ENCODE assay signal across 25 cellular contexts in the genomic region with DNA sequence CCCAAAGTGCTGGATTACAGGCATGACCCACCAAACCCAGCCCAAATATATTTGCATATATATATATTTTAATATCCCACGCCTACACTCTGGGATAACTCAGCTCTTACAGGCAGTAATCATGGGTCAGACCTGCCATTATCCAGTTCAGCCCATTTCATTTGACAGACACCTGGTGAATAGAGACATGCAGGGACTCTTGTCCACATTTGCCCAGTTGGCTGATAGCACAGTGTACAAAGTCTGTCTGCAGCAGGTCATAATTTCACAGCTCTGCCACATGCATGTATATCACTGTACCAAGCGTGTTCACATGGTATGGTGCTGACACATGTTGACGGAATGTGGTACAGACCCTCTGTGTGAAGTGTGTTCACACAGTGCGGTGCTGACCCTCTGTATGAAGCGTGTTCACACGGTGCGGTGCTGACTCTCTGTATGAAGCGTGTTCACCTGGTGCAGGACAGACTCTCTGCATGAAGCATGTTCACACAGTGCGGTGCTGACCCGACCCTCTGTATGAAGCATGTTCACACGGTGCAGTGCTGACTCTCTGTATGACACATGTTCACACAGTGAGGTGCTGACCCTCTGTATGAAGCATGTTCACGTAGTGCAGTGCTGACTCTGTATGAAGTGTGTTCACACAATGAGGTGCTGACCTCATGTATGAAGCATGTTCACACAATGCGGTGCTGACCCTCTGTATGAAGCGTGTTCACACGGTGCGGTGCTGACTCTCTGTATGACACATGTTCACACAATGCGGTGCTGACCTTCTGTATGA. TPM values are rescaled to one million over a fixed set of nuclear protein-coding genes. Genes with fewer than 3 reads are reported as not detected.
DNase-seq lines count a peak whose midpoint lies in the region; ATAC-seq, FAIRE-seq and TF ChIP-seq lines count a peak whose summit lies in the region.
"Had no signal": no experiment of that assay in that cellular context is flagged by ENCODE, and none has a peak within 500 bp of the region (broad histone marks: within the 10 kb centered on the region; RNA-seq: fewer than 3 reads in every experiment).

No MANE protein-coding gene starts in this region.

- dilution Hi-C loops in endothelial cell of umbilical vein (cut with MboI; ENCODE audit: extremely low pct_ligation_motif_present, low sequenced_read_pairs), result no loop called here

- H3K79me2 ChIP-seq in OCI-LY7 (ENCODE audit: insufficient read depth, low read depth, low read length) (peaks cover 63% of the 10 kb centered on the region), endothelial cell of umbilical vein (ENCODE audit: control insufficient read depth, insufficient read depth, low read length) (no peaks in the 10 kb centered on the region)

- H3K27ac ChIP-seq in OCI-LY7 (ENCODE audit: low read depth, low read length, poor library complexity, severe bottlenecking) (peak overlapping the region; percentile 96), endothelial cell of umbilical vein (ENCODE audit: insufficient read depth, low read depth, low read length) (peak overlapping the region; percentile 96), upper lobe of right lung (peak overlapping the region; percentile 49)
- H3K27ac ChIP-seq: BLaER1, esophagus squamous epithelium had no signal

- TF ChIP-seq CTCF in OCI-LY7 (conservative IDR thresholded peaks at IDR 0.05; ENCODE audit: low read length) (no peak), endothelial cell of umbilical vein (IDR thresholded peaks at IDR 0.05; ENCODE audit: extremely low read depth in 1 of 2, insufficient read depth in 1 of 2, low read depth in 1 of 2, low read length in 2 of 2) (no peak), upper lobe of right lung (IDR thresholded peaks at IDR 0.05) (no peak)

- peaks cover 70% of the 10 kb centered on the region for H3K4me1 Mint-ChIP-seq in activated T-cell treated with anti-CD3 and anti-CD28 coated beads, Interleukin-2, amount 50 U/mL, for 24 hours (ENCODE audit: low read depth)

- H4K20me1 ChIP-seq in OCI-LY7 (ENCODE audit: insufficient read depth, low read length) (no peaks in the 10 kb centered on the region), endothelial cell of umbilical vein (replicated peaks; ENCODE audit: control insufficient read depth, extremely low read depth, insufficient read depth, low read length) (no peaks in the 10 kb centered on the region)
- H4K20me1 ChIP-seq: BLaER1 had no signal

- intact Hi-C loops in OCI-LY7 (cut with micrococcal nuclease; ENCODE audit: unreplicated experiment), result no loop called here
- intact Hi-C loops in endothelial cell of umbilical vein (cut with micrococcal nuclease), result loop anchor here (10.0 kb wide), 1 partner anchor 1237 kb away; no protein-coding TSS in a partner anchor
- intact Hi-C loops in upper lobe of right lung (cut with DNase I), result no loop called here

- H3K9me2 ChIP-seq in OCI-LY7 (ENCODE audit: insufficient read depth, low read length), result no peaks in the 10 kb centered on the region

- POLR2A ChIA-PET in OCI-LY7 (lab: Charles Lee) (interaction anchor here (0.5 to 6.3 kb wide), 6 partner anchors 16 to 85 kb away, joined by 3 to 88 read pairs (median 31); no protein-coding TSS in a partner anchor), endothelial cell of umbilical vein (lab: Charles Lee) (no interaction called here)

- H3K4me3 ChIP-seq in OCI-LY7 (ENCODE audit: low read depth, low read length, poor library complexity, severe bottlenecking), result peak overlapping the region; percentile 48
- no peak overlapping the region for H3K4me3 ChIP-seq in endothelial cell of umbilical vein (replicated peaks in 1 of 3; ENCODE audit: insufficient read depth in 1 of 3, low read depth in 1 of 3, low read length in 3 of 3)
- no peak overlapping the region for H3K4me3 ChIP-seq in upper lobe of right lung
- H3K4me3 ChIP-seq: BLaER1, body of pancreas, esophagus squamous epithelium, gastrocnemius medialis, HAP-1, smooth muscle cell had no signal

- H3K4me3 Mint-ChIP-seq in activated T-cell treated with anti-CD3 and anti-CD28 coated beads, Interleukin-2, amount 50 U/mL, for 24 hours, result no peak overlapping the region

- DNase-seq in activated T-cell treated with anti-CD3 and anti-CD28 coated beads, Interleukin-2, amount 50 U/mL, for 24 hours, result no peak
- no peak for DNase-seq in activated T-cell treated with anti-CD3 and anti-CD28 coated beads, Interleukin-2, amount 50 U/mL, for 1 hour
- DNase-seq in OCI-LY7 (ENCODE audit: low spot score) (no peak), endothelial cell of umbilical vein (ENCODE audit: low read depth, low spot score) (no peak), upper lobe of right lung (no peak), GOT3 (lab: John Stamatoyannopoulos, UW) (no peak), SW480 (ENCODE audit: low spot score) (no peak)
- DNase-seq: activated CD4-positive, alpha-beta T cell treated with anti-CD3 and anti-CD28 coated beads for 48 hours; body of pancreas; esophagus squamous epithelium; gastrocnemius medialis; hypothalamus; Karpas-422; left ventricle myocardium superior; NCI-H1694 treated with DMSO at 0.1 percent for 48 hours; nucleus accumbens; Right ventricle myocardium superior; stimulated activated naive CD4-positive, alpha-beta T cell; T-helper 1 cell had no signal

- peak; percentile 24 for FAIRE-seq in endothelial cell of umbilical vein (lab: Jason Lieb, UNC)
- FAIRE-seq: GM18507 had no signal

- BruUV-seq in OCI-LY7 (replicated peaks; lab: Mats Ljungman, UMichigan) (no TSS peak), endothelial cell of umbilical vein (replicated peaks; lab: Mats Ljungman, UMichigan) (no TSS peak)

- CTCF ChIA-PET in OCI-LY7 (lab: Charles Lee; ENCODE audit: unreplicated experiment) (interaction anchor here (0.6 kb wide), 1 partner anchor 49 kb away, joined by 3 read pairs; no protein-coding TSS in a partner anchor), endothelial cell of umbilical vein (lab: Charles Lee) (interaction anchor here (1.4 to 3.2 kb wide), 4 partner anchors 10 to 100 kb away, joined by 7 to 28 read pairs (median 9); partner anchors contain the start of gene SERPINB1)

- no peak overlapping the region for H2AFZ ChIP-seq in OCI-LY7 (ENCODE audit: low read length)
- H2AFZ ChIP-seq in endothelial cell of umbilical vein (ENCODE audit: low read depth, low read length), result no peak overlapping the region

- H3K36me3 ChIP-seq in OCI-LY7 (ENCODE audit: insufficient read depth, low read length) (peaks cover 23% of the 10 kb centered on the region), endothelial cell of umbilical vein (ENCODE audit: control insufficient read depth in 2 of 2, extremely low read depth in 1 of 2, insufficient read depth in 2 of 2, low read length in 2 of 2) (no peaks in the 10 kb centered on the region), upper lobe of right lung (no peaks in the 10 kb centered on the region)
- H3K36me3 ChIP-seq: BLaER1, esophagus squamous epithelium, gastrocnemius medialis, HAP-1 had no signal

- H3K9me3 Mint-ChIP-seq in activated T-cell treated with anti-CD3 and anti-CD28 coated beads, Interleukin-2, amount 50 U/mL, for 24 hours, result peaks cover 5% of the 10 kb centered on the region

- H3K4me1 ChIP-seq in OCI-LY7 (ENCODE audit: insufficient read depth, low read length, poor library complexity, severe bottlenecking) (peaks cover 83% of the 10 kb centered on the region), endothelial cell of umbilical vein (ENCODE audit: control insufficient read depth, extremely low read depth, insufficient read depth, low read length) (peaks cover 52% of the 10 kb centered on the region), upper lobe of right lung (peaks cover 35% of the 10 kb centered on the region)

- H3K27ac Mint-ChIP-seq in activated T-cell treated with anti-CD3 and anti-CD28 coated beads, Interleukin-2, amount 50 U/mL, for 24 hours, result peak overlapping the region; percentile 11

- H3K27me3 Mint-ChIP-seq in activated T-cell treated with anti-CD3 and anti-CD28 coated beads, Interleukin-2, amount 50 U/mL, for 24 hours, result no peaks in the 10 kb centered on the region

- no peaks in the 10 kb centered on the region for H3K27me3 ChIP-seq in endothelial cell of umbilical vein (ENCODE audit: control insufficient read depth in 2 of 2, insufficient read depth in 2 of 2, low read length in 2 of 2)
- H3K27me3 ChIP-seq in upper lobe of right lung, result no peaks in the 10 kb centered on the region
- H3K27me3 ChIP-seq: BLaER1, body of pancreas, esophagus squamous epithelium, gastrocnemius medialis had no signal

- no peak overlapping the region for H3K9ac ChIP-seq in endothelial cell of umbilical vein (replicated peaks; ENCODE audit: extremely low read depth, insufficient read depth, low read length)
- H3K9ac ChIP-seq: BLaER1 had no signal

- TF ChIP-seq POLR2A in endothelial cell of umbilical vein (IDR thresholded peaks at IDR 0.05; ENCODE audit: low read depth, low read length), result no peak

- H3K4me2 ChIP-seq in OCI-LY7 (ENCODE audit: low read length) (peak overlapping the region; percentile 38), endothelial cell of umbilical vein (ENCODE audit: insufficient read depth, low read length) (no peak overlapping the region)
- H3K4me2 ChIP-seq: BLaER1, smooth muscle cell had no signal

- ATAC-seq in upper lobe of right lung, result no peak
- ATAC-seq in HG03469 (IDR thresholded peaks at IDR 0.05; ENCODE audit: unreplicated experiment), result no peak
- ATAC-seq: body of pancreas, gastrocnemius medialis, left ventricle myocardium superior had no signal

- no peaks in the 10 kb centered on the region for H3K9me1 ChIP-seq in endothelial cell of umbilical vein (replicated peaks; ENCODE audit: control insufficient read depth, extremely low read depth, insufficient read depth, low read length)

- H3K9me3 ChIP-seq in OCI-LY7 (ENCODE audit: low read length), result no peaks in the 10 kb centered on the region
- H3K9me3 ChIP-seq in endothelial cell of umbilical vein (replicated peaks; ENCODE audit: control insufficient read depth, insufficient read depth, low read length), result no peaks in the 10 kb centered on the region
- H3K9me3 ChIP-seq in upper lobe of right lung, result no peaks in the 10 kb centered on the region
- H3K9me3 ChIP-seq: BLaER1, body of pancreas, esophagus squamous epithelium, gastrocnemius medialis, HAP-1 had no signal

- H3K36me3 Mint-ChIP-seq in activated T-cell treated with anti-CD3 and anti-CD28 coated beads, Interleukin-2, amount 50 U/mL, for 24 hours (ENCODE audit: low read depth), result no peaks in the 10 kb centered on the region

RNA-seq across cellular contexts. Expression of gene SERPINB1, which starts 10.3 kb away (rescaled TPM):
- 1.2 and 1.3 TPM in 2 replicates for total RNA-seq in OCI-LY7 (2014; rRNA removed; shearing (Covaris generic))
- total RNA-seq in OCI-LY7 (2022) (3.5 and 5.0 TPM in 2 replicates), endothelial cell of umbilical vein (23.3 and 24.0 TPM in 2 replicates), upper lobe of right lung (101 TPM)
- 5.9 and 6.7 TPM in 2 replicates for polyA plus RNA-seq in endothelial cell of umbilical vein
- polyA plus RNA-seq in endothelial cell of umbilical vein (2011; cell fraction: cytosol; rRNA removed), result 10.6 and 11.9 TPM in 2 replicates
- 5.7 and 9.4 TPM in 2 replicates for polyA plus RNA-seq in endothelial cell of umbilical vein (2011; cell fraction: nucleus; rRNA removed)
- 11.5 and 15.7 TPM in 2 replicates for polyA plus RNA-seq in endothelial cell of umbilical vein (2012)
- 5.7 and 6.0 TPM in 2 replicates for polyA minus RNA-seq in endothelial cell of umbilical vein
- polyA minus RNA-seq in endothelial cell of umbilical vein (2011; cell fraction: cytosol; rRNA and poly(A)+ RNA removed), result 31.9 TPM
- 3.5 and 5.7 TPM in 2 replicates for polyA minus RNA-seq in endothelial cell of umbilical vein (2011; cell fraction: nucleus; rRNA and poly(A)+ RNA removed)

RNA-seq across cellular contexts. Expression of gene SERPINB9, which starts 51.2 kb away (rescaled TPM):
- 74.7 and 78.4 TPM in 2 replicates for total RNA-seq in OCI-LY7 (2014; rRNA removed; shearing (Covaris generic))
- total RNA-seq in OCI-LY7 (2022), result 166 and 167 TPM in 2 replicates
- total RNA-seq in endothelial cell of umbilical vein, result 37.0 and 58.0 TPM in 2 replicates
- 47.3 and 51.6 TPM in 2 replicates for polyA plus RNA-seq in endothelial cell of umbilical vein
- polyA plus RNA-seq in endothelial cell of umbilical vein (2011; cell fraction: cytosol; rRNA removed), result 37.5 and 38.5 TPM in 2 replicates
- polyA plus RNA-seq in endothelial cell of umbilical vein (2011; cell fraction: nucleus; rRNA removed), result 32.0 and 44.9 TPM in 2 replicates
- 23.4 and 26.9 TPM in 2 replicates for polyA plus RNA-seq in endothelial cell of umbilical vein (2012)
- 94.7 and 96.7 TPM in 2 replicates for polyA minus RNA-seq in endothelial cell of umbilical vein
- polyA minus RNA-seq in endothelial cell of umbilical vein (2011; cell fraction: cytosol; rRNA and poly(A)+ RNA removed), result not detected
- 25.6 and 46.0 TPM in 2 replicates for polyA minus RNA-seq in endothelial cell of umbilical vein (2011; cell fraction: nucleus; rRNA and poly(A)+ RNA removed)
- 12.4 TPM for total RNA-seq in upper lobe of right lung
- total RNA-seq: HT1080 had no signal
